ENCODE assay signal across 23 cellular contexts in the genomic region with DNA sequence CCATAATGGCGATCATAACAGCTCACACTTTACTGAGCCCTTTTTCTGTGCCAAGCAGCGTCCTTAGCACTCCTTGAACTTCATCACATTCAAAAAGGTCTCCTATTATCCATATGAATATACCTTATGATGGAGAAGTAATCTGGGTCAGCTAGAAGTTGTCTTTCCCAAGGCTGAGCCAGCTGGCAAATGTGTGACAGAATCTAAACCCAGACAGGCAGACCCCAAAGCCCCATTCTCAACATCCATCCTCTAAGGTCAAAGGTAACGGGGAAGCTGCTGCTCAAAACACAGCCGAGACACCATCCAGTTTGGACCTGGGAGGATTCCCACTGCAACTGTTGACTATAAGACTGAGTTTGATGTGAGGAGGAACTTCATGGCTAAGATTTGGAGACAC.
A peak's percentile ranks its signal among the peaks of the same experiment; 100 is the strongest.
DNase-seq lines count a peak whose midpoint lies in the region; ATAC-seq and TF ChIP-seq lines count a peak whose summit lies in the region.
"Had no signal": no experiment of that assay in that cellular context is flagged by ENCODE, and none has a peak within 500 bp of the region (broad histone marks: within the 10 kb centered on the region; RNA-seq: fewer than 3 reads in every experiment).

No MANE protein-coding gene starts in this region.

- H3K27me3 ChIP-seq in heart right ventricle, result peaks cover 0 to 24% (median 0%) of the 10 kb centered on the region in 7 donors
- no peaks in the 10 kb centered on the region for H3K27me3 ChIP-seq in mesenchymal stem cell (ENCODE audit: control insufficient read depth in 1 of 2, insufficient read depth in 1 of 2, low read length in 2 of 2)
- no peaks in the 10 kb centered on the region for H3K27me3 ChIP-seq in stomach
- H3K27me3 ChIP-seq in vagina, result no peaks in the 10 kb centered on the region

- no peak for TF ChIP-seq EP300 in stomach (IDR thresholded peaks at IDR 0.05)

- no peaks in the 10 kb centered on the region for H3K9me3 ChIP-seq in heart right ventricle
- H3K9me3 ChIP-seq in mesenchymal stem cell (ENCODE audit: control insufficient read depth, low read length), result no peaks in the 10 kb centered on the region
- H3K9me3 ChIP-seq in stomach, result no peaks in the 10 kb centered on the region
- no peaks in the 10 kb centered on the region for H3K9me3 ChIP-seq in vagina
- H3K9me3 ChIP-seq: psoas muscle, SK-N-SH had no signal

- H3K4me3 ChIP-seq in heart right ventricle (no peak overlapping the region), mesenchymal stem cell (ENCODE audit: insufficient read depth in 1 of 2, low read depth in 1 of 2, low read length in 2 of 2) (no peak overlapping the region), stomach (no peak overlapping the region), vagina (no peak overlapping the region)
- H3K4me3 ChIP-seq: psoas muscle had no signal

- no peak overlapping the region for H3K14ac ChIP-seq in mesenchymal stem cell (ENCODE audit: low read length in 2 of 2)

- intact Hi-C loops in heart right ventricle (cut with DNase I), result no loop called here
- intact Hi-C loops in cardiac septum (cut with DNase I), result no loop called here
- intact Hi-C loops in stomach (cut with DNase I; ENCODE audit: low total_unique reads), result no loop called here
- intact Hi-C loops in vagina (cut with DNase I), result no loop called here

- H3K4ac ChIP-seq in mesenchymal stem cell (ENCODE audit: low read depth in 1 of 2, low read length in 2 of 2), result no peak overlapping the region

- no peak overlapping the region for H2BK15ac ChIP-seq in mesenchymal stem cell (ENCODE audit: low read depth, poor library complexity, severe bottlenecking)

- no peak overlapping the region for H2BK5ac ChIP-seq in mesenchymal stem cell (ENCODE audit: low read depth, low read length, poor library complexity, severe bottlenecking)

- H2BK120ac ChIP-seq in mesenchymal stem cell (ENCODE audit: low read depth, low read length), result no peak overlapping the region

- WGBS in heart right ventricle, 2 donors, result 77 to 81% methylated on average over 4 of the region's 4 CpGs
- WGBS in mesenchymal stem cell, result no CpG with 5 or more reads among the region's 4 CpGs
- WGBS in stomach, 5 donors, result 81 to 91% (median 86%) methylated on average over 4 of the region's 4 CpGs

- no peak overlapping the region for H2BK12ac ChIP-seq in mesenchymal stem cell (ENCODE audit: low read length in 2 of 2)

- H4K8ac ChIP-seq in mesenchymal stem cell (ENCODE audit: low read length), result no peak overlapping the region

- H2AFZ ChIP-seq in mesenchymal stem cell (ENCODE audit: low read depth, low read length), result no peak overlapping the region

- H3K36me3 ChIP-seq in heart right ventricle (no peaks in the 10 kb centered on the region), mesenchymal stem cell (ENCODE audit: control insufficient read depth in 1 of 2, insufficient read depth in 2 of 2, low read depth in 1 of 2, low read length in 2 of 2) (no peaks in the 10 kb centered on the region), stomach (no peaks in the 10 kb centered on the region), vagina (no peaks in the 10 kb centered on the region)

- H2AK5ac ChIP-seq in mesenchymal stem cell (ENCODE audit: low read length, severe bottlenecking), result no peak overlapping the region

- no peak overlapping the region for H3K18ac ChIP-seq in mesenchymal stem cell (ENCODE audit: low read depth in 1 of 2, low read length in 2 of 2)

- H3K27ac ChIP-seq in heart right ventricle, result peak overlapping the region in 6 of 10 donors; percentile 4 to 63 (median 35)
- no peak overlapping the region for H3K27ac ChIP-seq in mesenchymal stem cell (ENCODE audit: low read length, poor library complexity, severe bottlenecking)
- H3K27ac ChIP-seq in stomach, result peak overlapping the region in 4 of 5 donors; percentile 25 to 76 (median 69)
- peak overlapping the region; percentile 83 for H3K27ac ChIP-seq in vagina
- H3K27ac ChIP-seq: psoas muscle had no signal

- no peak overlapping the region for H3K23ac ChIP-seq in mesenchymal stem cell (ENCODE audit: low read length in 2 of 2)

- no peak for DNase-seq in heart right ventricle
- no peak for DNase-seq in cardiac septum (ENCODE audit: low spot score)
- DNase-seq in mesenchymal stem cell, result no peak
- DNase-seq in stomach, result no peak
- DNase-seq in vagina (ENCODE audit: extremely low spot score in 2 of 2), result no peak
- DNase-seq in COLO829 (ENCODE audit: low spot score), result no peak
- DNase-seq: 8988T; activated CD4-positive, alpha-beta T cell treated with anti-CD3 and anti-CD28 coated beads, Interleukin-2, amount 50 U/mL, for 4 hours; activated T-cell treated with anti-CD3 and anti-CD28 coated beads, Interleukin-2, amount 50 U/mL, for 72 hours; HCEC 1CT; IMR-90; MV-4-11; NCI-H1436 treated with DMSO at 0.1 percent for 48 hours; NCI-H2081 treated with DMSO at 0.1 percent for 48 hours; NCI-H2227 treated with DMSO at 0.1 percent for 48 hours; NCI-H526; NK-92 treated with Interleukin-12 subunit alpha and Interleukin-12 subunit beta, amount 100 ng/mL, for 24 hours; PC-3; SK-N-SH had no signal

- no peak for TF ChIP-seq CTCF in heart right ventricle (IDR thresholded peaks at IDR 0.05)
- TF ChIP-seq CTCF in stomach (IDR thresholded peaks at IDR 0.05), result no peak
- no peak for TF ChIP-seq CTCF in vagina (IDR thresholded peaks at IDR 0.05)

- ATAC-seq in heart right ventricle (peak in 1 of 8 donors; percentile 2), HG02870 (IDR thresholded peaks at IDR 0.05; ENCODE audit: unreplicated experiment) (no peak), HG03039 (IDR thresholded peaks at IDR 0.05; ENCODE audit: unreplicated experiment) (no peak)
- ATAC-seq: activated T-cell treated with anti-CD3 and anti-CD28 coated beads, Interleukin-2, amount 50 U/mL, for 72 hours; PC-3; stimulated activated memory B cell treated with anti-CD40 and anti-IgM and Interleukin-4, amounts not matched to agents 10 μg/mL and 1 μg/mL and 100 μg/mL, for 72 hours had no signal

- no peaks in the 10 kb centered on the region for H3K79me1 ChIP-seq in mesenchymal stem cell (replicated peaks; ENCODE audit: low read length, poor library complexity, severe bottlenecking)

- H4K91ac ChIP-seq in mesenchymal stem cell (ENCODE audit: low read length), result no peak overlapping the region

- no peak for TF ChIP-seq POLR2A in stomach (IDR thresholded peaks at IDR 0.05)
- no peak for TF ChIP-seq POLR2A in vagina (IDR thresholded peaks at IDR 0.05)

- H3K4me1 ChIP-seq in heart right ventricle, result no peaks in the 10 kb centered on the region
- no peaks in the 10 kb centered on the region for H3K4me1 ChIP-seq in mesenchymal stem cell (ENCODE audit: control insufficient read depth, insufficient read depth, low read depth, low read length)
- no peaks in the 10 kb centered on the region for H3K4me1 ChIP-seq in stomach
- H3K4me1 ChIP-seq in vagina, result peaks cover 13% of the 10 kb centered on the region
- H3K4me1 ChIP-seq: psoas muscle had no signal

- H3K4me2 ChIP-seq in mesenchymal stem cell (ENCODE audit: low read length, poor library complexity, severe bottlenecking), result no peak overlapping the region
- H3K4me2 ChIP-seq: SK-N-SH had no signal

- peak overlapping the region; percentile 83 for H3K9ac ChIP-seq in mesenchymal stem cell (ENCODE audit: low read length)
- H3K9ac ChIP-seq: SK-N-SH had no signal
